ENCODE assay signal across 16 cellular contexts in genomic region chr3:177550667-177551066, GRCh38.
DNase-seq lines count a peak whose midpoint lies in the region; ATAC-seq and TF ChIP-seq lines count a peak whose summit lies in the region.
"Had no signal": no experiment of that assay in that cellular context is flagged by ENCODE, and none has a peak within 500 bp of the region (broad histone marks: within the 10 kb centered on the region; RNA-seq: fewer than 3 reads in every experiment).

No MANE protein-coding gene starts in this region.

- no peaks in the 10 kb centered on the region for H3K27me3 ChIP-seq in CD4-positive, alpha-beta memory T cell (ENCODE audit: insufficient read depth, low read length)
- H3K27me3 ChIP-seq: BE2C, Peyer's patch had no signal

- in situ Hi-C loops in KBM-7 (cut with MboI; ENCODE audit: low pct_unique_long_range_greater_than_20kb, low sequenced_read_pairs), result no loop called here

- peaks cover 60% of the 10 kb centered on the region for H3K4me1 ChIP-seq in CD4-positive, alpha-beta memory T cell (ENCODE audit: insufficient read depth, low read length)

- no peak overlapping the region for H3K4me3 Mint-ChIP-seq in activated CD4-positive, alpha-beta T cell treated with anti-CD3 and anti-CD28 coated beads, Interleukin-2, amount 10 ng/mL, durations not matched to agents 7 days and 5 days
- peak overlapping the region in 7 of 8 donors; percentile 45 to 81 (median 73) for H3K4me3 Mint-ChIP-seq in CD4-positive, alpha-beta memory T cell
- peak overlapping the region; percentile 51 for H3K4me3 Mint-ChIP-seq in activated CD8-positive, alpha-beta T cell treated with anti-CD3 and anti-CD28 coated beads, Interleukin-2, amount 10 ng/mL, durations not matched to agents 7 days and 5 days
- no peak overlapping the region for H3K4me3 Mint-ChIP-seq in neural crest cell

- no peaks in the 10 kb centered on the region for H3K36me3 ChIP-seq in CD4-positive, alpha-beta memory T cell (ENCODE audit: insufficient read depth, low read length)
- H3K36me3 ChIP-seq: BE2C, Peyer's patch had no signal

- no peak overlapping the region for H3K4me3 ChIP-seq in CD4-positive, alpha-beta memory T cell (ENCODE audit: low read length in 2 of 2)
- H3K4me3 ChIP-seq: Peyer's patch had no signal

- intact Hi-C loops in CD4-positive, alpha-beta memory T cell (cut with micrococcal nuclease), result loop anchor here (1.0 to 2.0 kb wide), 2 partner anchors 11 to 46 kb away; no protein-coding TSS in a partner anchor

- DNase-seq in activated CD4-positive, alpha-beta T cell treated with anti-CD3 and anti-CD28 coated beads, Interleukin-2, amount 10 ng/mL, durations not matched to agents 7 days and 5 days, result no peak
- no peak for DNase-seq in activated CD4-positive, alpha-beta T cell treated with anti-CD3 and anti-CD28 coated beads for 48 hours
- no peak for DNase-seq in CD4-positive, alpha-beta memory T cell
- no peak for DNase-seq in activated CD8-positive, alpha-beta T cell treated with anti-CD3 and anti-CD28 coated beads, Interleukin-2, amount 10 ng/mL, durations not matched to agents 7 days and 5 days
- DNase-seq in neural crest cell (ENCODE audit: low read depth, low spot score) (no peak), ureter (ENCODE audit: low spot score) (no peak), KBM-7 (no peak)
- DNase-seq: BE2C; DMS79 treated with DMSO at 0.1 percent for 48 hours; NCI-H1417; NCI-H187; NCI-H2107; NCI-H510A; NCI-H748 treated with DMSO at 0.1 percent for 48 hours; NK-92 treated with Interleukin-12 subunit alpha and Interleukin-12 subunit beta, amount 100 ng/mL, for 24 hours had no signal

- CTCF ChIA-PET in activated CD4-positive, alpha-beta T cell treated with anti-CD3 and anti-CD28 coated beads, Interleukin-2, amount 10 ng/mL, durations not matched to agents 7 days and 5 days (lab: Charles Lee), result interaction anchor here (2.0 kb wide), 1 partner anchor 23 kb away, joined by 8 read pairs; no protein-coding TSS in a partner anchor
- CTCF ChIA-PET in CD4-positive, alpha-beta memory T cell (lab: Charles Lee; ENCODE audit: partially characterized antibody), result interaction anchor here (1.0 to 2.4 kb wide), 5 partner anchors 11 to 191 kb away, joined by 3 to 7 read pairs (median 3); no protein-coding TSS in a partner anchor
- CTCF ChIA-PET in activated CD8-positive, alpha-beta T cell treated with anti-CD3 and anti-CD28 coated beads, Interleukin-2, amount 10 ng/mL, durations not matched to agents 7 days and 5 days (lab: Charles Lee), result interaction anchor here (0.8 to 2.1 kb wide), 4 partner anchors 10 to 159 kb away, joined by 3 to 6 read pairs (median 4); no protein-coding TSS in a partner anchor

- H3K27ac ChIP-seq in CD4-positive, alpha-beta memory T cell (ENCODE audit: low read depth, low read length), result no peak overlapping the region

- ATAC-seq in activated CD8-positive, alpha-beta T cell treated with anti-CD3 and anti-CD28 coated beads, Interleukin-2, amount 10 ng/mL, durations not matched to agents 7 days and 5 days, result no peak

- H3K9me3 ChIP-seq in CD4-positive, alpha-beta memory T cell (ENCODE audit: control insufficient read depth in 1 of 2, low read length in 2 of 2), result no peaks in the 10 kb centered on the region
- H3K9me3 ChIP-seq: BE2C, Peyer's patch had no signal

- peaks cover 50% of the 10 kb centered on the region for H3K4me1 Mint-ChIP-seq in activated CD4-positive, alpha-beta T cell treated with anti-CD3 and anti-CD28 coated beads, Interleukin-2, amount 10 ng/mL, durations not matched to agents 7 days and 5 days
- peaks cover 59 to 95% (median 72%) of the 10 kb centered on the region in 4 donors for H3K4me1 Mint-ChIP-seq in CD4-positive, alpha-beta memory T cell
- peaks cover 54% of the 10 kb centered on the region for H3K4me1 Mint-ChIP-seq in activated CD8-positive, alpha-beta T cell treated with anti-CD3 and anti-CD28 coated beads, Interleukin-2, amount 10 ng/mL, durations not matched to agents 7 days and 5 days (ENCODE audit: low read depth)
- peaks cover 53% of the 10 kb centered on the region for H3K4me1 Mint-ChIP-seq in neural crest cell

- peaks cover 9% of the 10 kb centered on the region for H3K36me3 Mint-ChIP-seq in activated CD4-positive, alpha-beta T cell treated with anti-CD3 and anti-CD28 coated beads, Interleukin-2, amount 10 ng/mL, durations not matched to agents 7 days and 5 days (ENCODE audit: low read depth)
- H3K36me3 Mint-ChIP-seq in CD4-positive, alpha-beta memory T cell, result no peaks in the 10 kb centered on the region
- peaks cover 6% of the 10 kb centered on the region for H3K36me3 Mint-ChIP-seq in activated CD8-positive, alpha-beta T cell treated with anti-CD3 and anti-CD28 coated beads, Interleukin-2, amount 10 ng/mL, durations not matched to agents 7 days and 5 days (ENCODE audit: low read depth)
- H3K36me3 Mint-ChIP-seq in neural crest cell (ENCODE audit: low read depth), result no peaks in the 10 kb centered on the region

- no peaks in the 10 kb centered on the region for H3K27me3 Mint-ChIP-seq in activated CD4-positive, alpha-beta T cell treated with anti-CD3 and anti-CD28 coated beads, Interleukin-2, amount 10 ng/mL, durations not matched to agents 7 days and 5 days
- no peaks in the 10 kb centered on the region for H3K27me3 Mint-ChIP-seq in CD4-positive, alpha-beta memory T cell
- no peaks in the 10 kb centered on the region for H3K27me3 Mint-ChIP-seq in activated CD8-positive, alpha-beta T cell treated with anti-CD3 and anti-CD28 coated beads, Interleukin-2, amount 10 ng/mL, durations not matched to agents 7 days and 5 days (ENCODE audit: low read depth)
- H3K27me3 Mint-ChIP-seq in neural crest cell (ENCODE audit: low read depth), result no peaks in the 10 kb centered on the region

- peaks cover 7% of the 10 kb centered on the region for H3K9me3 Mint-ChIP-seq in activated CD4-positive, alpha-beta T cell treated with anti-CD3 and anti-CD28 coated beads, Interleukin-2, amount 10 ng/mL, durations not matched to agents 7 days and 5 days
- H3K9me3 Mint-ChIP-seq in CD4-positive, alpha-beta memory T cell, result no peaks in the 10 kb centered on the region
- peaks cover 6% of the 10 kb centered on the region for H3K9me3 Mint-ChIP-seq in activated CD8-positive, alpha-beta T cell treated with anti-CD3 and anti-CD28 coated beads, Interleukin-2, amount 10 ng/mL, durations not matched to agents 7 days and 5 days (ENCODE audit: insufficient read depth)
- peaks cover 4% of the 10 kb centered on the region for H3K9me3 Mint-ChIP-seq in neural crest cell

- H3K27ac Mint-ChIP-seq in activated CD4-positive, alpha-beta T cell treated with anti-CD3 and anti-CD28 coated beads, Interleukin-2, amount 10 ng/mL, durations not matched to agents 7 days and 5 days, result peak overlapping the region; percentile 77
- peak overlapping the region; percentile 45 to 95 (median 82) for H3K27ac Mint-ChIP-seq in CD4-positive, alpha-beta memory T cell
- peak overlapping the region; percentile 83 for H3K27ac Mint-ChIP-seq in activated CD8-positive, alpha-beta T cell treated with anti-CD3 and anti-CD28 coated beads, Interleukin-2, amount 10 ng/mL, durations not matched to agents 7 days and 5 days
- H3K27ac Mint-ChIP-seq in neural crest cell (ENCODE audit: unreplicated experiment), result peak overlapping the region; percentile 66

- no peak for TF ChIP-seq CTCF in neural crest cell (conservative IDR thresholded peaks at IDR 0.05)

- POLR2A ChIA-PET in activated CD4-positive, alpha-beta T cell treated with anti-CD3 and anti-CD28 coated beads, Interleukin-2, amount 10 ng/mL, durations not matched to agents 7 days and 5 days (lab: Charles Lee), result no interaction called here
- POLR2A ChIA-PET in CD4-positive, alpha-beta memory T cell (lab: Charles Lee; ENCODE audit: partially characterized antibody), result interaction anchor here (1.0 to 3.4 kb wide), 7 partner anchors 11 to 351 kb away, joined by 3 to 17 read pairs (median 5); no protein-coding TSS in a partner anchor
- POLR2A ChIA-PET in activated CD8-positive, alpha-beta T cell treated with anti-CD3 and anti-CD28 coated beads, Interleukin-2, amount 10 ng/mL, durations not matched to agents 7 days and 5 days (lab: Charles Lee), result no interaction called here

Comparison
In these comparisons a context has a peak if more than half of its experiments do, and no peak if none do; other contexts are left out.
1. H3K4me3 Mint-ChIP-seq: peak in CD4-positive, alpha-beta memory T cell (7 of 8) and activated CD8-positive, alpha-beta T cell treated with anti-CD3 and anti-CD28 coated beads, Interleukin-2, amount 10 ng/mL, durations not matched to agents 7 days and 5 days (single experiment); none in activated CD4-positive, alpha-beta T cell treated with anti-CD3 and anti-CD28 coated beads, Interleukin-2, amount 10 ng/mL, durations not matched to agents 7 days and 5 days (single experiment) and neural crest cell (single experiment).
2. Peak in every context shown above with its lines, with median percentiles within 50 percentile points of each other: H3K27ac Mint-ChIP-seq.